In genomic region chr1:56453016-56453721, GRCh38 we compare ENCODE assay signal across 1 cellular context.
TF ChIP-seq lines count a peak whose summit lies in the region.

No MANE protein-coding gene starts in this region.

TF ChIP-seq in SK-N-SH treated with all-trans-retinoic acid at 6 μM for 48 hours, 23 proteins besides CTCF, POLR2A, EP300 and RAD21 (continued from another document):
- TF ChIP-seq TCF4 (CRISPR knock-in tag; IDR thresholded peaks at IDR 0.05; ENCODE audit: borderline replicate concordance) = peak; percentile 80
- no peak for TF ChIP-seq ZNF565 (CRISPR knock-in tag; conservative IDR thresholded peaks at IDR 0.05; ENCODE audit: low read depth)
